Comparison of ENCODE assay signal across 1 cellular context in the genomic region with DNA sequence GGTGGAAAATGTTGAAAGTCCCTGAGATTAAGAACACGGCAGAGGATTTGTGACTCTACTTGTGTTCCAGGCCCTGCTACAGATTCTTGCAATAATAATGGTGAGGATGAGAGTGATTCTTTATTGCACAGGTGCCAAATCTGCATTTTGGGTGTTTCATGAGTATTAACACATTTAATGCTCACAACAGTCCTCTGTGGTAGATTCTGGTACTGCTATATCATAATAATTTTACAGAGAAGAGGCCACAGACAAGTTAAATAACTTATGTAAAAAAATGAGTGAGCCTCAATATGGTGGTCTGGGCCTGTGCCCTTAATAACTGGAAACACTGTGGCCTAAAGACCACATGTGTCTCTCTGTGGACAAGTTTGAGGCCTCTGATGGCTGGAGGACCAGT.
TF ChIP-seq lines count a peak whose summit lies in the region.

No MANE protein-coding gene starts in this region.

TF ChIP-seq in HCT116, 20 proteins besides CTCF, POLR2A, EP300 and RAD21 (continued from another document):
- TF ChIP-seq, protein P1, sequence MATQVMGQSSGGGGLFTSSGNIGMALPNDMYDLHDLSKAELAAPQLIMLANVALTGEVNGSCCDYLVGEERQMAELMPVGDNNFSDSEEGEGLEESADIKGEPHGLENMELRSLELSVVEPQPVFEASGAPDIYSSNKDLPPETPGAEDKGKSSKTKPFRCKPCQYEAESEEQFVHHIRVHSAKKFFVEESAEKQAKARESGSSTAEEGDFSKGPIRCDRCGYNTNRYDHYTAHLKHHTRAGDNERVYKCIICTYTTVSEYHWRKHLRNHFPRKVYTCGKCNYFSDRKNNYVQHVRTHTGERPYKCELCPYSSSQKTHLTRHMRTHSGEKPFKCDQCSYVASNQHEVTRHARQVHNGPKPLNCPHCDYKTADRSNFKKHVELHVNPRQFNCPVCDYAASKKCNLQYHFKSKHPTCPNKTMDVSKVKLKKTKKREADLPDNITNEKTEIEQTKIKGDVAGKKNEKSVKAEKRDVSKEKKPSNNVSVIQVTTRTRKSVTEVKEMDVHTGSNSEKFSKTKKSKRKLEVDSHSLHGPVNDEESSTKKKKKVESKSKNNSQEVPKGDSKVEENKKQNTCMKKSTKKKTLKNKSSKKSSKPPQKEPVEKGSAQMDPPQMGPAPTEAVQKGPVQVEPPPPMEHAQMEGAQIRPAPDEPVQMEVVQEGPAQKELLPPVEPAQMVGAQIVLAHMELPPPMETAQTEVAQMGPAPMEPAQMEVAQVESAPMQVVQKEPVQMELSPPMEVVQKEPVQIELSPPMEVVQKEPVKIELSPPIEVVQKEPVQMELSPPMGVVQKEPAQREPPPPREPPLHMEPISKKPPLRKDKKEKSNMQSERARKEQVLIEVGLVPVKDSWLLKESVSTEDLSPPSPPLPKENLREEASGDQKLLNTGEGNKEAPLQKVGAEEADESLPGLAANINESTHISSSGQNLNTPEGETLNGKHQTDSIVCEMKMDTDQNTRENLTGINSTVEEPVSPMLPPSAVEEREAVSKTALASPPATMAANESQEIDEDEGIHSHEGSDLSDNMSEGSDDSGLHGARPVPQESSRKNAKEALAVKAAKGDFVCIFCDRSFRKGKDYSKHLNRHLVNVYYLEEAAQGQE (IDR thresholded peaks at IDR 0.05; ENCODE audit: low read depth): no peak
- TF ChIP-seq YY1 (IDR thresholded peaks at IDR 0.05; ENCODE audit: extremely low read depth, insufficient replicate concordance, low read depth, low read length) (no peak), ZNF274 (IDR thresholded peaks at IDR 0.05; ENCODE audit: low read depth, low read length) (no peak), EGR1 (IDR thresholded peaks at IDR 0.05; ENCODE audit: low read depth) (no peak), CEBPB (IDR thresholded peaks at IDR 0.05; ENCODE audit: low read depth) (no peak), CBX3 (IDR thresholded peaks at IDR 0.05; ENCODE audit: low read depth) (no peak), ELF1 (IDR thresholded peaks at IDR 0.05; ENCODE audit: borderline replicate concordance, low read depth) (no peak)
- TF ChIP-seq, protein P2, sequence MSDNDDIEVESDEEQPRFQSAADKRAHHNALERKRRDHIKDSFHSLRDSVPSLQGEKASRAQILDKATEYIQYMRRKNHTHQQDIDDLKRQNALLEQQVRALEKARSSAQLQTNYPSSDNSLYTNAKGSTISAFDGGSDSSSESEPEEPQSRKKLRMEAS (IDR thresholded peaks at IDR 0.05): no peak
TF ChIP-seq in HCT116: peak in this region for 0.
